ENCODE assay signal across 1 cellular context in genomic region chr10:43606323-43607198, GRCh38.
TF ChIP-seq lines count a peak whose summit lies in the region.

TSS of gene ZNF485 (plus strand) at chr10:43606438. CDS start at chr10:43607051, 613 bp downstream.

TF ChIP-seq in WTC11, 78 proteins besides CTCF, POLR2A, EP300 and RAD21 (continued from another document):
- peak; percentile 62 for TF ChIP-seq USF1 (CRISPR knock-in tag; IDR thresholded peaks at IDR 0.05)
- TF ChIP-seq FOXJ3 (CRISPR knock-in tag; IDR thresholded peaks at IDR 0.05; ENCODE audit: borderline replicate concordance) = no peak
- TF ChIP-seq E2F1 (CRISPR knock-in tag; IDR thresholded peaks at IDR 0.05) = 0 out of 2 replicates have a peak, but pooled peaks have one; percentile 59
- TF ChIP-seq, protein P1, sequence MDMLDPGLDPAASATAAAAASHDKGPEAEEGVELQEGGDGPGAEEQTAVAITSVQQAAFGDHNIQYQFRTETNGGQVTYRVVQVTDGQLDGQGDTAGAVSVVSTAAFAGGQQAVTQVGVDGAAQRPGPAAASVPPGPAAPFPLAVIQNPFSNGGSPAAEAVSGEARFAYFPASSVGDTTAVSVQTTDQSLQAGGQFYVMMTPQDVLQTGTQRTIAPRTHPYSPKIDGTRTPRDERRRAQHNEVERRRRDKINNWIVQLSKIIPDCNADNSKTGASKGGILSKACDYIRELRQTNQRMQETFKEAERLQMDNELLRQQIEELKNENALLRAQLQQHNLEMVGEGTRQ (CRISPR knock-in tag; IDR thresholded peaks at IDR 0.05) = peak; percentile 51; the same call in 1 of the 2 replicates
- no peak for TF ChIP-seq ZBTB21 (CRISPR knock-in tag; IDR thresholded peaks at IDR 0.05; ENCODE audit: borderline replicate concordance)
- peak; percentile 42; the same call in 1 of the 2 replicates for TF ChIP-seq TEAD1 (CRISPR knock-in tag; IDR thresholded peaks at IDR 0.05)
- peak; percentile 71; the same call in 1 of the 2 replicates for TF ChIP-seq MYBL2 (CRISPR knock-in tag; IDR thresholded peaks at IDR 0.05)
- 0 out of 2 replicates have a peak, but pooled peaks have one; percentile 42 for TF ChIP-seq SMAD4 (CRISPR knock-in tag; IDR thresholded peaks at IDR 0.05)
- no peak for TF ChIP-seq ATF2 (CRISPR knock-in tag; IDR thresholded peaks at IDR 0.05; ENCODE audit: borderline replicate concordance, low read depth)
- TF ChIP-seq, protein P2, sequence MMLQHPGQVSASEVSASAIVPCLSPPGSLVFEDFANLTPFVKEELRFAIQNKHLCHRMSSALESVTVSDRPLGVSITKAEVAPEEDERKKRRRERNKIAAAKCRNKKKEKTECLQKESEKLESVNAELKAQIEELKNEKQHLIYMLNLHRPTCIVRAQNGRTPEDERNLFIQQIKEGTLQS (CRISPR knock-in tag; conservative IDR thresholded peaks at IDR 0.05) = 0 out of 2 replicates have a peak, but pooled peaks have one; percentile 13
- TF ChIP-seq, protein P3, sequence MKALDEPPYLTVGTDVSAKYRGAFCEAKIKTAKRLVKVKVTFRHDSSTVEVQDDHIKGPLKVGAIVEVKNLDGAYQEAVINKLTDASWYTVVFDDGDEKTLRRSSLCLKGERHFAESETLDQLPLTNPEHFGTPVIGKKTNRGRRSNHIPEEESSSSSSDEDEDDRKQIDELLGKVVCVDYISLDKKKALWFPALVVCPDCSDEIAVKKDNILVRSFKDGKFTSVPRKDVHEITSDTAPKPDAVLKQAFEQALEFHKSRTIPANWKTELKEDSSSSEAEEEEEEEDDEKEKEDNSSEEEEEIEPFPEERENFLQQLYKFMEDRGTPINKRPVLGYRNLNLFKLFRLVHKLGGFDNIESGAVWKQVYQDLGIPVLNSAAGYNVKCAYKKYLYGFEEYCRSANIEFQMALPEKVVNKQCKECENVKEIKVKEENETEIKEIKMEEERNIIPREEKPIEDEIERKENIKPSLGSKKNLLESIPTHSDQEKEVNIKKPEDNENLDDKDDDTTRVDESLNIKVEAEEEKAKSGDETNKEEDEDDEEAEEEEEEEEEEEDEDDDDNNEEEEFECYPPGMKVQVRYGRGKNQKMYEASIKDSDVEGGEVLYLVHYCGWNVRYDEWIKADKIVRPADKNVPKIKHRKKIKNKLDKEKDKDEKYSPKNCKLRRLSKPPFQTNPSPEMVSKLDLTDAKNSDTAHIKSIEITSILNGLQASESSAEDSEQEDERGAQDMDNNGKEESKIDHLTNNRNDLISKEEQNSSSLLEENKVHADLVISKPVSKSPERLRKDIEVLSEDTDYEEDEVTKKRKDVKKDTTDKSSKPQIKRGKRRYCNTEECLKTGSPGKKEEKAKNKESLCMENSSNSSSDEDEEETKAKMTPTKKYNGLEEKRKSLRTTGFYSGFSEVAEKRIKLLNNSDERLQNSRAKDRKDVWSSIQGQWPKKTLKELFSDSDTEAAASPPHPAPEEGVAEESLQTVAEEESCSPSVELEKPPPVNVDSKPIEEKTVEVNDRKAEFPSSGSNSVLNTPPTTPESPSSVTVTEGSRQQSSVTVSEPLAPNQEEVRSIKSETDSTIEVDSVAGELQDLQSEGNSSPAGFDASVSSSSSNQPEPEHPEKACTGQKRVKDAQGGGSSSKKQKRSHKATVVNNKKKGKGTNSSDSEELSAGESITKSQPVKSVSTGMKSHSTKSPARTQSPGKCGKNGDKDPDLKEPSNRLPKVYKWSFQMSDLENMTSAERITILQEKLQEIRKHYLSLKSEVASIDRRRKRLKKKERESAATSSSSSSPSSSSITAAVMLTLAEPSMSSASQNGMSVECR (CRISPR knock-in tag; IDR thresholded peaks at IDR 0.05; ENCODE audit: borderline replicate concordance) = peak; percentile 89
- peak; percentile 91 for TF ChIP-seq FOXP1 (CRISPR knock-in tag; IDR thresholded peaks at IDR 0.05; ENCODE audit: borderline replicate concordance)
- TF ChIP-seq, protein P4, sequence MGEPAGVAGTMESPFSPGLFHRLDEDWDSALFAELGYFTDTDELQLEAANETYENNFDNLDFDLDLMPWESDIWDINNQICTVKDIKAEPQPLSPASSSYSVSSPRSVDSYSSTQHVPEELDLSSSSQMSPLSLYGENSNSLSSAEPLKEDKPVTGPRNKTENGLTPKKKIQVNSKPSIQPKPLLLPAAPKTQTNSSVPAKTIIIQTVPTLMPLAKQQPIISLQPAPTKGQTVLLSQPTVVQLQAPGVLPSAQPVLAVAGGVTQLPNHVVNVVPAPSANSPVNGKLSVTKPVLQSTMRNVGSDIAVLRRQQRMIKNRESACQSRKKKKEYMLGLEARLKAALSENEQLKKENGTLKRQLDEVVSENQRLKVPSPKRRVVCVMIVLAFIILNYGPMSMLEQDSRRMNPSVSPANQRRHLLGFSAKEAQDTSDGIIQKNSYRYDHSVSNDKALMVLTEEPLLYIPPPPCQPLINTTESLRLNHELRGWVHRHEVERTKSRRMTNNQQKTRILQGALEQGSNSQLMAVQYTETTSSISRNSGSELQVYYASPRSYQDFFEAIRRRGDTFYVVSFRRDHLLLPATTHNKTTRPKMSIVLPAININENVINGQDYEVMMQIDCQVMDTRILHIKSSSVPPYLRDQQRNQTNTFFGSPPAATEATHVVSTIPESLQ (CRISPR knock-in tag; IDR thresholded peaks at IDR 0.05) = no peak
- no peak for TF ChIP-seq PRRX2 (CRISPR knock-in tag; IDR thresholded peaks at IDR 0.05)
- peak; percentile 48; the same call in 1 of the 2 replicates for TF ChIP-seq FOXK1 (CRISPR knock-in tag; IDR thresholded peaks at IDR 0.05)
- 0 out of 2 replicates have a peak, but pooled peaks have one; percentile 14 for TF ChIP-seq NR2C2 (CRISPR knock-in tag; IDR thresholded peaks at IDR 0.05)
- TF ChIP-seq NR1H2 (CRISPR knock-in tag; IDR thresholded peaks at IDR 0.05) = no peak
- TF ChIP-seq ZNF121 (CRISPR knock-in tag; IDR thresholded peaks at IDR 0.05) = no peak
- no peak for TF ChIP-seq OVOL2 (CRISPR knock-in tag; IDR thresholded peaks at IDR 0.05; ENCODE audit: borderline replicate concordance)
- TF ChIP-seq KAT7 (CRISPR knock-in tag; IDR thresholded peaks at IDR 0.05; ENCODE audit: borderline replicate concordance) = peak; percentile 38; the same call in 1 of the 2 replicates
- TF ChIP-seq AFF4 (CRISPR knock-in tag; IDR thresholded peaks at IDR 0.05; ENCODE audit: borderline replicate concordance) = no peak
- TF ChIP-seq NFE2L1 (CRISPR knock-in tag; IDR thresholded peaks at IDR 0.05) = peak; percentile 16; the same call in 1 of the 2 replicates
